In the genomic region with DNA sequence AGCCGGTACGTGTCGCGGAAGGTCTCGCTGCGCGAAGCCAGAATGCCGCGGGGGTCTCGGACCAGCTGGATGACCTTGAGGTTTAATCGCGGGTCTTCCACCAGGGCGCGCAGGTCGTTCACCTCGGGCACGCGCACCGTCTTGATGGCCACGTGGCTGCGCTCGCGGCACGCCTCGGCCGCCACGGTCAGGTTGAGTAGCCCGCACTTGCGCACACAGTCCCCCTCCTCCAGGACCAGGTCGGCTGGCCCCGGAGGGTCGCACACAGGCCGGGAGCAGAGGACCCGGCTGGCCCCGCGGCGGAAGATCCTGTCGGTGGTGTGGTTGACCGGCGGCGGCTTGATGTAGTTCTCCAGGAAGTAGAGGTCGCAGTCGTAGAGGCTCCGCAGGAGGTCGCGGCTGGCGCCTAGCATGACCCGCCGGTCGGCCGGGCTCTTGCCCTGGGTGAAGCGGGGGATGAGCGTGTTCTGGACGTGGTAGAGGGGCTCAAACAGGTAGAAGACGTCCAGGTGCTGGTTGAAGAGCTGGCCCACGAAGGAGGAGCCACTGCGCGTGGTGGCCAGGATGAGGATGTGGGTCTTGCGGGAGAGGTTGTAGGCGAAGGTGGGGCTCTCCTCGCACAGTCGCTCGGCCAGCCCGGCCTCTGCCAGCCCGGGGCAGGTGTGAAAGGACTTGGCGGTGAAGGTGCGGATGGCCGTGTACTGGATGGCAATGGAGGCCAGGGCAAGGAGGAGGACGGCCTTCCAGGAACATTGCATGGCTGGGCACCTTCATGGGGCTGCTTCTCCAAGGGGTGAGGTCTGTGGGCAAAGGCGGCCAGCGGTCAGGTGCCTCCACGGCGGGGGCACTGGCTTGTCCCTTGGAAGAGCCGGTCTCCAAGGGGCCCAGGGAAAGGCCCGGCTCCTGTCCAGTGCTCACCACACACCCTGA, we compare ENCODE assay signal across 15 cellular contexts. TPM values are rescaled to one million over a fixed set of nuclear protein-coding genes. Genes with fewer than 3 reads are reported as not detected.
"Had no signal": no experiment of that assay in that cellular context is flagged by ENCODE, and none has a peak within 500 bp of the region (broad histone marks: within the 10 kb centered on the region; RNA-seq: fewer than 3 reads in every experiment).

No MANE protein-coding gene starts in this region.

- H3K27ac ChIP-seq: cardiac muscle cell, foreskin keratinocyte, parathyroid adenoma, SJCRH30, transverse colon had no signal

- H3K36me3 ChIP-seq: cardiac muscle cell, SJCRH30, transverse colon had no signal

- H3K9me3 ChIP-seq: SJCRH30, transverse colon had no signal

- DNase-seq: activated CD4-positive, alpha-beta T cell treated with anti-CD3 and anti-CD28 coated beads for 48 hours; activated CD8-positive, alpha-beta T cell treated with anti-CD3 and anti-CD28 coated beads, Interleukin-2, amount 10 ng/mL, durations not matched to agents 7 days and 5 days; activated T-cell treated with anti-CD3 and anti-CD28 coated beads for 4 hours; effector CD4-positive, alpha-beta T cell; foreskin keratinocyte; left colon; midbrain; SJCRH30; stimulated activated CD4-positive, alpha-beta T cell treated with anti-CD3 and anti-CD28 coated beads, Interleukin-4, amount 100 ng/mL, for 24 hours; stimulated activated naive CD4-positive, alpha-beta T cell treated with Interleukin-2 at 50 U/mL for 16 hours; substantia nigra; transverse colon had no signal

- H3K4me3 ChIP-seq: cardiac muscle cell, lung, SJCRH30, transverse colon had no signal

- H3K4me1 ChIP-seq: foreskin keratinocyte, parathyroid adenoma, SJCRH30, transverse colon had no signal

- H3K27me3 ChIP-seq: cardiac muscle cell, SJCRH30 had no signal

RNA-seq across cellular contexts. Expression of gene CHST1, which starts 15.0 kb away (rescaled TPM):
- total RNA-seq: activated CD8-positive, alpha-beta T cell treated with anti-CD3 and anti-CD28 coated beads, Interleukin-2, amount 10 ng/mL, durations not matched to agents 7 days and 5 days; foreskin keratinocyte; SJCRH30 had no signal
- polyA plus RNA-seq: foreskin keratinocyte had no signal
